Comparison of ENCODE assay signal across 1 cellular context in the genomic region with DNA sequence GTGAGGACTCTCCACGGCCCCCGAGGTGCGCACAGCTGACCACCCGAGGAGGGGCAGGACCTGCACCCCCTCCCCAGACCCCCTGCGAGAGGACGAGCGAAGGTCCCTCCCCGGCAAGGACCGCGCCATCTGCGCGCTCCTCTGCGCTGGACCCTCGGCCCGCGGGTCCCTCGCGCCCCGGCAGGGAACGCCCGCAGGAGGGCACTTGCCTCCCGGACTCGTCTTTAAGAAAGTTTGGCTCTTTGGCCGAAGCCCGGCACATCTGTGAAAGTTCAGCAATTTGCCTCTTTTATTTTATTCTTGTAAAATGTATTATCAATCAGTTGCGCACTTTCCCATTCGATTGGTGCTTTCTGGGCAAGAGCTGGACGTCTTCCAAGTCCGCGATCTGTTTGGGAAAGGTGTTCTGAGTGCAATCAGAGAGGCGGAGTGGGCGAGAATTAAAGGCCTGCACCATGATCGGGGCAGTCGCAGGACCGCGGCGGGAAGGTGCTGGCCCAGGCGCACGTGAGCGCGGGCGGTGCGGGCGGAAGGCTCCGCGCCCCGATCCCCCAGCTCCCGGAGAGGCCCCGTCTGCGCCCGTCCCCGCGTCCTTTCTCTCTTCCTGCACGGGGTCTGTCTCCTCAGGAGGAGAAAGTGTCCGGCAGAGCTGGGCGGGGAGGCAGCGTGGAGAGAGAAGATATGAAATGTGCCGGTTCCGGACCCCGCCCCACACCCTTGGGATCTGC.
TF ChIP-seq lines count a peak whose summit lies in the region.

No MANE protein-coding gene starts in this region.

TF ChIP-seq in HepG2, 621 proteins besides CTCF, POLR2A, EP300 and RAD21 (continues in another document):
- peak; percentile 50 for TF ChIP-seq SAP130 (CRISPR knock-in tag; IDR thresholded peaks at IDR 0.05; ENCODE audit: low read depth)
- TF ChIP-seq, protein P1, sequence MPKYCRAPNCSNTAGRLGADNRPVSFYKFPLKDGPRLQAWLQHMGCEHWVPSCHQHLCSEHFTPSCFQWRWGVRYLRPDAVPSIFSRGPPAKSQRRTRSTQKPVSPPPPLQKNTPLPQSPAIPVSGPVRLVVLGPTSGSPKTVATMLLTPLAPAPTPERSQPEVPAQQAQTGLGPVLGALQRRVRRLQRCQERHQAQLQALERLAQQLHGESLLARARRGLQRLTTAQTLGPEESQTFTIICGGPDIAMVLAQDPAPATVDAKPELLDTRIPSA (CRISPR knock-in tag; IDR thresholded peaks at IDR 0.05; ENCODE audit: borderline replicate concordance), result 0 out of 2 replicates have a peak, but pooled peaks have one; percentile 22
- TF ChIP-seq ZNF18 (CRISPR knock-in tag; IDR thresholded peaks at IDR 0.05; ENCODE audit: insufficient replicate concordance), result no peak
- TF ChIP-seq PHF21A (CRISPR knock-in tag; IDR thresholded peaks at IDR 0.05), result no peak
- TF ChIP-seq THYN1 (CRISPR knock-in tag; IDR thresholded peaks at IDR 0.05; ENCODE audit: borderline replicate concordance, low read depth), result no peak; the same call in 1 of the 2 replicates
- TF ChIP-seq ZNF550 (CRISPR knock-in tag; IDR thresholded peaks at IDR 0.05; ENCODE audit: borderline replicate concordance), result no peak
- no peak for TF ChIP-seq JUN (CRISPR knock-in tag; IDR thresholded peaks at IDR 0.05)
- no peak for TF ChIP-seq ZNF468 (CRISPR knock-in tag; IDR thresholded peaks at IDR 0.05)
- TF ChIP-seq DPF2 (CRISPR knock-in tag; IDR thresholded peaks at IDR 0.05; ENCODE audit: borderline replicate concordance, low read depth), result no peak
- TF ChIP-seq ZBTB34 (CRISPR knock-in tag; IDR thresholded peaks at IDR 0.05), result no peak
- TF ChIP-seq ZNF260 (CRISPR knock-in tag; IDR thresholded peaks at IDR 0.05; ENCODE audit: borderline replicate concordance, low read depth), result no peak
- TF ChIP-seq, protein P2, sequence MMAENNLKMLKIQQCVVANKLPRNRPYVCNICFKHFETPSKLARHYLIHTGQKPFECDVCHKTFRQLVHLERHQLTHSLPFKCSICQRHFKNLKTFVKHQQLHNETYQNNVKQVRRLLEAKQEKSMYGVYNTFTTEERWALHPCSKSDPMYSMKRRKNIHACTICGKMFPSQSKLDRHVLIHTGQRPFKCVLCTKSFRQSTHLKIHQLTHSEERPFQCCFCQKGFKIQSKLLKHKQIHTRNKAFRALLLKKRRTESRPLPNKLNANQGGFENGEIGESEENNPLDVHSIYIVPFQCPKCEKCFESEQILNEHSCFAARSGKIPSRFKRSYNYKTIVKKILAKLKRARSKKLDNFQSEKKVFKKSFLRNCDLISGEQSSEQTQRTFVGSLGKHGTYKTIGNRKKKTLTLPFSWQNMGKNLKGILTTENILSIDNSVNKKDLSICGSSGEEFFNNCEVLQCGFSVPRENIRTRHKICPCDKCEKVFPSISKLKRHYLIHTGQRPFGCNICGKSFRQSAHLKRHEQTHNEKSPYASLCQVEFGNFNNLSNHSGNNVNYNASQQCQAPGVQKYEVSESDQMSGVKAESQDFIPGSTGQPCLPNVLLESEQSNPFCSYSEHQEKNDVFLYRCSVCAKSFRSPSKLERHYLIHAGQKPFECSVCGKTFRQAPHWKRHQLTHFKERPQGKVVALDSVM (CRISPR knock-in tag; IDR thresholded peaks at IDR 0.05), result no peak
- no peak for TF ChIP-seq LCORL (IDR thresholded peaks at IDR 0.05)
- peak; percentile 40; the same call in 1 of the 2 replicates for TF ChIP-seq LCORL (CRISPR knock-in tag; IDR thresholded peaks at IDR 0.05)
- TF ChIP-seq, protein P3, sequence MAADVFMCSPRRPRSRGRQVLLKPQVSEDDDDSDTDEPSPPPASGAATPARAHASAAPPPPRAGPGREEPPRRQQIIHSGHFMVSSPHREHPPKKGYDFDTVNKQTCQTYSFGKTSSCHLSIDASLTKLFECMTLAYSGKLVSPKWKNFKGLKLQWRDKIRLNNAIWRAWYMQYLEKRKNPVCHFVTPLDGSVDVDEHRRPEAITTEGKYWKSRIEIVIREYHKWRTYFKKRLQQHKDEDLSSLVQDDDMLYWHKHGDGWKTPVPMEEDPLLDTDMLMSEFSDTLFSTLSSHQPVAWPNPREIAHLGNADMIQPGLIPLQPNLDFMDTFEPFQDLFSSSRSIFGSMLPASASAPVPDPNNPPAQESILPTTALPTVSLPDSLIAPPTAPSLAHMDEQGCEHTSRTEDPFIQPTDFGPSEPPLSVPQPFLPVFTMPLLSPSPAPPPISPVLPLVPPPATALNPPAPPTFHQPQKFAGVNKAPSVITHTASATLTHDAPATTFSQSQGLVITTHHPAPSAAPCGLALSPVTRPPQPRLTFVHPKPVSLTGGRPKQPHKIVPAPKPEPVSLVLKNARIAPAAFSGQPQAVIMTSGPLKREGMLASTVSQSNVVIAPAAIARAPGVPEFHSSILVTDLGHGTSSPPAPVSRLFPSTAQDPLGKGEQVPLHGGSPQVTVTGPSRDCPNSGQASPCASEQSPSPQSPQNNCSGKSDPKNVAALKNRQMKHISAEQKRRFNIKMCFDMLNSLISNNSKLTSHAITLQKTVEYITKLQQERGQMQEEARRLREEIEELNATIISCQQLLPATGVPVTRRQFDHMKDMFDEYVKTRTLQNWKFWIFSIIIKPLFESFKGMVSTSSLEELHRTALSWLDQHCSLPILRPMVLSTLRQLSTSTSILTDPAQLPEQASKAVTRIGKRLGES (CRISPR knock-in tag; IDR thresholded peaks at IDR 0.05; ENCODE audit: borderline replicate concordance), result no peak
- no peak for TF ChIP-seq NFYC (CRISPR knock-in tag; IDR thresholded peaks at IDR 0.05)
- no peak for TF ChIP-seq RBAK (CRISPR knock-in tag; IDR thresholded peaks at IDR 0.05)
- TF ChIP-seq TBX2 (CRISPR knock-in tag; IDR thresholded peaks at IDR 0.05; ENCODE audit: borderline replicate concordance), result no peak; the same call in 1 of the 2 replicates
- TF ChIP-seq, protein P4, sequence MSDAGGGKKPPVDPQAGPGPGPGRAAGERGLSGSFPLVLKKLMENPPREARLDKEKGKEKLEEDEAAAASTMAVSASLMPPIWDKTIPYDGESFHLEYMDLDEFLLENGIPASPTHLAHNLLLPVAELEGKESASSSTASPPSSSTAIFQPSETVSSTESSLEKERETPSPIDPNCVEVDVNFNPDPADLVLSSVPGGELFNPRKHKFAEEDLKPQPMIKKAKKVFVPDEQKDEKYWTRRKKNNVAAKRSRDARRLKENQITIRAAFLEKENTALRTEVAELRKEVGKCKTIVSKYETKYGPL (CRISPR knock-in tag; IDR thresholded peaks at IDR 0.05), result no peak
- 0 out of 2 replicates have a peak, but pooled peaks have one; percentile 42 for TF ChIP-seq ZNF709 (CRISPR knock-in tag; IDR thresholded peaks at IDR 0.05)
- peak; percentile 11; the same call in 1 of the 2 replicates for TF ChIP-seq MEF2D (CRISPR knock-in tag; IDR thresholded peaks at IDR 0.05)
- 0 out of 2 replicates have a peak, but pooled peaks have one; percentile 5 for TF ChIP-seq ZNF768 (CRISPR knock-in tag; IDR thresholded peaks at IDR 0.05)
- TF ChIP-seq KLF6 (CRISPR knock-in tag; IDR thresholded peaks at IDR 0.05), result 0 out of 2 replicates have a peak, but pooled peaks have one; percentile 26
- no peak for TF ChIP-seq ZNF44 (CRISPR knock-in tag; IDR thresholded peaks at IDR 0.05)
- no peak for TF ChIP-seq TCF7L2 (IDR thresholded peaks at IDR 0.05; ENCODE audit: low read depth, low read length)
- peak; percentile 5; the same call in 1 of the 2 replicates for TF ChIP-seq THAP11 (CRISPR knock-in tag; IDR thresholded peaks at IDR 0.05)
- TF ChIP-seq FOXA1 (IDR thresholded peaks at IDR 0.05), result no peak
- no peak for TF ChIP-seq FOXA1 (CRISPR knock-in tag; IDR thresholded peaks at IDR 0.05)
- TF ChIP-seq PLRG1 (conservative IDR thresholded peaks at IDR 0.05), result no peak
- TF ChIP-seq, protein P5, sequence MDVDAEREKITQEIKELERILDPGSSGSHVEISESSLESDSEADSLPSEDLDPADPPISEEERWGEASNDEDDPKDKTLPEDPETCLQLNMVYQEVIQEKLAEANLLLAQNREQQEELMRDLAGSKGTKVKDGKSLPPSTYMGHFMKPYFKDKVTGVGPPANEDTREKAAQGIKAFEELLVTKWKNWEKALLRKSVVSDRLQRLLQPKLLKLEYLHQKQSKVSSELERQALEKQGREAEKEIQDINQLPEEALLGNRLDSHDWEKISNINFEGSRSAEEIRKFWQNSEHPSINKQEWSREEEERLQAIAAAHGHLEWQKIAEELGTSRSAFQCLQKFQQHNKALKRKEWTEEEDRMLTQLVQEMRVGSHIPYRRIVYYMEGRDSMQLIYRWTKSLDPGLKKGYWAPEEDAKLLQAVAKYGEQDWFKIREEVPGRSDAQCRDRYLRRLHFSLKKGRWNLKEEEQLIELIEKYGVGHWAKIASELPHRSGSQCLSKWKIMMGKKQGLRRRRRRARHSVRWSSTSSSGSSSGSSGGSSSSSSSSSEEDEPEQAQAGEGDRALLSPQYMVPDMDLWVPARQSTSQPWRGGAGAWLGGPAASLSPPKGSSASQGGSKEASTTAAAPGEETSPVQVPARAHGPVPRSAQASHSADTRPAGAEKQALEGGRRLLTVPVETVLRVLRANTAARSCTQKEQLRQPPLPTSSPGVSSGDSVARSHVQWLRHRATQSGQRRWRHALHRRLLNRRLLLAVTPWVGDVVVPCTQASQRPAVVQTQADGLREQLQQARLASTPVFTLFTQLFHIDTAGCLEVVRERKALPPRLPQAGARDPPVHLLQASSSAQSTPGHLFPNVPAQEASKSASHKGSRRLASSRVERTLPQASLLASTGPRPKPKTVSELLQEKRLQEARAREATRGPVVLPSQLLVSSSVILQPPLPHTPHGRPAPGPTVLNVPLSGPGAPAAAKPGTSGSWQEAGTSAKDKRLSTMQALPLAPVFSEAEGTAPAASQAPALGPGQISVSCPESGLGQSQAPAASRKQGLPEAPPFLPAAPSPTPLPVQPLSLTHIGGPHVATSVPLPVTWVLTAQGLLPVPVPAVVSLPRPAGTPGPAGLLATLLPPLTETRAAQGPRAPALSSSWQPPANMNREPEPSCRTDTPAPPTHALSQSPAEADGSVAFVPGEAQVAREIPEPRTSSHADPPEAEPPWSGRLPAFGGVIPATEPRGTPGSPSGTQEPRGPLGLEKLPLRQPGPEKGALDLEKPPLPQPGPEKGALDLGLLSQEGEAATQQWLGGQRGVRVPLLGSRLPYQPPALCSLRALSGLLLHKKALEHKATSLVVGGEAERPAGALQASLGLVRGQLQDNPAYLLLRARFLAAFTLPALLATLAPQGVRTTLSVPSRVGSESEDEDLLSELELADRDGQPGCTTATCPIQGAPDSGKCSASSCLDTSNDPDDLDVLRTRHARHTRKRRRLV (CRISPR knock-in tag; IDR thresholded peaks at IDR 0.05), result 0 out of 2 replicates have a peak, but pooled peaks have one; percentile 29
- TF ChIP-seq SIN3A (IDR thresholded peaks at IDR 0.05; ENCODE audit: borderline replicate concordance, low read depth, low read length), result no peak
- peak; percentile 58; the same call in 1 of the 2 replicates for TF ChIP-seq ZNF598 (CRISPR knock-in tag; IDR thresholded peaks at IDR 0.05; ENCODE audit: borderline replicate concordance)
- peak; percentile 40; the same call in 1 of the 2 replicates for TF ChIP-seq CHCHD3 (CRISPR knock-in tag; IDR thresholded peaks at IDR 0.05)
- TF ChIP-seq ZNF142 (CRISPR knock-in tag; IDR thresholded peaks at IDR 0.05), result peak; percentile 38; the same call in 1 of the 2 replicates
- TF ChIP-seq ZNF660 (CRISPR knock-in tag; IDR thresholded peaks at IDR 0.05; ENCODE audit: borderline replicate concordance, low read depth), result no peak
